ENCODE assay signal across 18 cellular contexts in genomic region chr9:126388964-126389363, GRCh38.
DNase-seq lines count a peak whose midpoint lies in the region; ATAC-seq and TF ChIP-seq lines count a peak whose summit lies in the region.
"Had no signal": no experiment of that assay in that cellular context is flagged by ENCODE, and none has a peak within 500 bp of the region (broad histone marks: within the 10 kb centered on the region; RNA-seq: fewer than 3 reads in every experiment).

No MANE protein-coding gene starts in this region.

- no peaks in the 10 kb centered on the region for H3K9me3 ChIP-seq in HEK293 (ENCODE audit: control insufficient read depth, insufficient read depth, low read depth, low read length)
- H3K9me3 ChIP-seq in mucosa of descending colon: no peaks in the 10 kb centered on the region
- H3K9me3 ChIP-seq: SK-N-SH had no signal

- intact Hi-C loops in CD14-positive monocyte (cut with micrococcal nuclease): no loop called here
- intact Hi-C loops in mucosa of descending colon (cut with DNase I, micrococcal nuclease): no loop called here

- H3K9me3 Mint-ChIP-seq in CD14-positive monocyte: peaks cover 0 to 3% (median 0%) of the 10 kb centered on the region in 7 donors
- H3K9me3 Mint-ChIP-seq in effector memory CD8-positive, alpha-beta T cell: no peaks in the 10 kb centered on the region
- H3K9me3 Mint-ChIP-seq: HFFc6 had no signal

- TF ChIP-seq CTCF in CD14-positive monocyte (IDR thresholded peaks at IDR 0.05) (no peak), HEK293 (tag by site-specific recombination; IDR thresholded peaks at IDR 0.05) (no peak), mucosa of descending colon (IDR thresholded peaks at IDR 0.05) (no peak)

- no peaks in the 10 kb centered on the region for H3K4me1 ChIP-seq in HEK293 (ENCODE audit: control insufficient read depth, insufficient read depth, low read length)
- H3K4me1 ChIP-seq in mucosa of descending colon (ENCODE audit: low read depth): no peaks in the 10 kb centered on the region

- CTCF ChIA-PET in HEK293 (lab: Yijun Ruan, JAX): interaction anchor here (5.0 kb wide), 1 partner anchor 10 kb away, joined by 27 read pairs; no protein-coding TSS in a partner anchor

- H3K27me3 Mint-ChIP-seq in CD14-positive monocyte (ENCODE audit: low read depth in 3 of 3): peaks cover 0 to 4% (median 2%) of the 10 kb centered on the region in 3 donors
- no peaks in the 10 kb centered on the region for H3K27me3 Mint-ChIP-seq in effector memory CD8-positive, alpha-beta T cell

- POLR2A ChIA-PET in HEK293 (lab: Yijun Ruan, JAX): no interaction called here

- H3K36me3 Mint-ChIP-seq in CD14-positive monocyte: peaks cover 44 to 71% of the 10 kb centered on the region in 2 donors
- H3K36me3 Mint-ChIP-seq in effector memory CD8-positive, alpha-beta T cell (ENCODE audit: insufficient read depth): peaks cover 48% of the 10 kb centered on the region

- H3K4me3 ChIP-seq in HEK293 (ENCODE audit: low read depth, low read length) (no peak overlapping the region), mucosa of descending colon (no peak overlapping the region)

- DNase-seq in CD14-positive monocyte (ENCODE audit: low spot score) (no peak), substantia nigra (lab: John Stamatoyannopoulos, UW) (peak in 1 of 49 donors; percentile 30), mucosa of descending colon (no peak), anterior cingulate cortex (lab: John Stamatoyannopoulos, UW) (no peak)
- no peak for DNase-seq in effector memory CD8-positive, alpha-beta T cell
- DNase-seq: C1 segment of cervical spinal cord, DMS79 treated with DMSO at 0.1 percent for 48 hours, HFFc6, KBM-7, MV-4-11, NCI-H1694 treated with DMSO at 0.1 percent for 48 hours, NCI-H226, OCI-M1, SHP77, SK-N-SH had no signal

- peak overlapping the region in 6 of 7 donors; percentile 24 to 94 (median 45) for H3K27ac Mint-ChIP-seq in CD14-positive monocyte
- peak overlapping the region; percentile 73 to 88 for H3K27ac Mint-ChIP-seq in effector memory CD8-positive, alpha-beta T cell
- H3K27ac Mint-ChIP-seq: HFFc6 had no signal

- no peak overlapping the region for H3K4me3 Mint-ChIP-seq in CD14-positive monocyte
- H3K4me3 Mint-ChIP-seq in effector memory CD8-positive, alpha-beta T cell: no peak overlapping the region
- H3K4me3 Mint-ChIP-seq: HFFc6 had no signal

- no peak overlapping the region for H3K27ac ChIP-seq in HEK293 (ENCODE audit: extremely low read depth, low read depth, low read length)
- H3K27ac ChIP-seq in substantia nigra (ENCODE audit: low read depth, low read length, poor library complexity, severe bottlenecking): peak overlapping the region; percentile 70

- H3K36me3 ChIP-seq in HEK293 (ENCODE audit: control insufficient read depth in 2 of 2, insufficient read depth in 1 of 2, low read length in 2 of 2) (peaks cover 3 to 60% of the 10 kb centered on the region in 2 experiments; a peak in 2 of 3 replicates), mucosa of descending colon (ENCODE audit: low read depth) (no peaks in the 10 kb centered on the region)

- H3K4me1 Mint-ChIP-seq in CD14-positive monocyte: peaks cover 37% of the 10 kb centered on the region
- peaks cover 6 to 18% of the 10 kb centered on the region in 2 donors for H3K4me1 Mint-ChIP-seq in effector memory CD8-positive, alpha-beta T cell (ENCODE audit: low read depth in 2 of 2)

- ATAC-seq in effector memory CD8-positive, alpha-beta T cell (replicated peaks): no peak
- ATAC-seq in mucosa of descending colon: no peak
- no peak for ATAC-seq in activated CD4-positive, CD25-positive, alpha-beta regulatory T cell treated with anti-CD3 and anti-CD28 coated beads, Interleukin-2, amount 50 U/mL, for 24 hours
- ATAC-seq: HepG2 had no signal

TF ChIP-seq in HEK293, 187 proteins besides CTCF, POLR2A, EP300 and RAD21:
- TF ChIP-seq ZNF580 (tag by site-specific recombination; IDR thresholded peaks at IDR 0.05): no peak
- TF ChIP-seq ZIC2 (tag by site-specific recombination; IDR thresholded peaks at IDR 0.05): peak; percentile 60; the same call in 1 of the 2 replicates
TF ChIP-seq in HEK293: peak in this region for 1.
